Comparison of ENCODE assay signal across 9 cellular contexts in genomic region chr14:36068777-36069534, GRCh38.
A peak's percentile ranks its signal among the peaks of the same experiment; 100 is the strongest.
DNase-seq lines count a peak whose midpoint lies in the region; ATAC-seq and TF ChIP-seq lines count a peak whose summit lies in the region.
"Had no signal": no experiment of that assay in that cellular context is flagged by ENCODE, and none has a peak within 500 bp of the region (broad histone marks: within the 10 kb centered on the region; RNA-seq: fewer than 3 reads in every experiment).

No MANE protein-coding gene starts in this region.

- peaks cover 8% of the 10 kb centered on the region for H3K4me1 Mint-ChIP-seq in type B pancreatic cell (ENCODE audit: unreplicated experiment)
- H3K4me1 Mint-ChIP-seq: activated CD4-positive, alpha-beta T cell treated with anti-CD3 and anti-CD28 coated beads, Interleukin-2, amount 10 ng/mL, durations not matched to agents 7 days and 5 days had no signal

- peaks cover 8% of the 10 kb centered on the region for H3K27me3 Mint-ChIP-seq in type B pancreatic cell

- peak; percentile 64 for ATAC-seq in esophagus mucosa
- ATAC-seq in HG02973 (IDR thresholded peaks at IDR 0.05; ENCODE audit: unreplicated experiment): no peak
- no peak for ATAC-seq in HG02840 (IDR thresholded peaks at IDR 0.05; ENCODE audit: low FRiP score, unreplicated experiment)

- no peak overlapping the region for H3K4me3 Mint-ChIP-seq in type B pancreatic cell
- H3K4me3 Mint-ChIP-seq: activated CD4-positive, alpha-beta T cell treated with anti-CD3 and anti-CD28 coated beads, Interleukin-2, amount 10 ng/mL, durations not matched to agents 7 days and 5 days had no signal

- peak overlapping the region; percentile 2 for H3K27ac Mint-ChIP-seq in type B pancreatic cell
- H3K27ac Mint-ChIP-seq: activated CD4-positive, alpha-beta T cell treated with anti-CD3 and anti-CD28 coated beads, Interleukin-2, amount 10 ng/mL, durations not matched to agents 7 days and 5 days had no signal

- DNase-seq in NCI-H748 (lab: John Stamatoyannopoulos, UW; ENCODE audit: unreplicated experiment) (peak; percentile 62), NCI-H748 treated with DMSO at 0.1 percent for 48 hours (lab: John Stamatoyannopoulos, UW) (no peak), NCI-H2107 (lab: John Stamatoyannopoulos, UW) (peak; percentile 38), type B pancreatic cell (ENCODE audit: extremely low spot score, unreplicated experiment) (no peak), GM10266 (ENCODE audit: extremely low spot score) (no peak)

- no peaks in the 10 kb centered on the region for H3K9me3 Mint-ChIP-seq in type B pancreatic cell
- H3K9me3 Mint-ChIP-seq: activated CD4-positive, alpha-beta T cell treated with anti-CD3 and anti-CD28 coated beads, Interleukin-2, amount 10 ng/mL, durations not matched to agents 7 days and 5 days had no signal

- no peaks in the 10 kb centered on the region for H3K36me3 Mint-ChIP-seq in type B pancreatic cell

- TF ChIP-seq CTCF in type B pancreatic cell (conservative IDR thresholded peaks at IDR 0.05): no peak
- no peak for TF ChIP-seq CTCF in GM10266 (IDR thresholded peaks at IDR 0.05; ENCODE audit: control insufficient read depth, insufficient read depth, low read depth, missing control alignments)

Comparison
In these comparisons a context has a peak if more than half of its experiments do, and no peak if none do; other contexts are left out.
1. DNase-seq: peak in NCI-H748 (single experiment) and NCI-H2107 (single experiment); none in NCI-H748 treated with DMSO at 0.1 percent for 48 hours (single experiment), type B pancreatic cell (single experiment) and GM10266 (single experiment).